ENCODE assay signal across 14 cellular contexts in the genomic region with DNA sequence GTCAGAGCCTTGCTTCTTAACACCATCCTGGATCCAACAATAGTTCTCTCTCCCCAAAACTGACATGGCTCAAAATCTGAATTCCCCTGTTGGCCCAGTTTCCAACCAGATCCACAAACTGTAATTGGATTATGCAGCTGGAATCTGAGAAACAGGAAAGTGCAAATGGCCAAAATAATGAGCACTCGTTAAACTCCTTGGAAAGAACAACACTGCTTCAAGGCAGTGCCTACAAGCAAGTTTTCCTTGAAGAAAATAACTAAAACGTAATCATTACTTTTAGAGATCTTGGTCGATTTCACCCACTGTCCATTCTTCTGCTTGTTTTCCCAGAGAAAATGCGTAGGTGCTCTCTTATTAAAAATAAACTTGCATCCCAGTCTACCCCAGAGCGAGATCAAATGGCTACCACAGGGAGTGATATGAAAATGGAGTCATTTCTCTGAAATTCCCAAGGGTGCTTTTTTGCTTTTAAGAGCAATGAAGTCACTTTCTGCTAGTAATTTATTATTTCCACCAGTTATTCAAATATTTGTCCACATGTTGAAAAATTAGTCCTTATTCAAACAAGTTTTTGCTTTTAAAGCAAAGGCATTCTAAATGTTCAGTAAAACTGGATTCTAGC.
DNase-seq lines count a peak whose midpoint lies in the region; ATAC-seq and TF ChIP-seq lines count a peak whose summit lies in the region.
"Had no signal": no experiment of that assay in that cellular context is flagged by ENCODE, and none has a peak within 500 bp of the region (broad histone marks: within the 10 kb centered on the region; RNA-seq: fewer than 3 reads in every experiment).

No MANE protein-coding gene starts in this region.

- H3K36me3 Mint-ChIP-seq in GM23338 (ENCODE audit: low read depth) = no peaks in the 10 kb centered on the region
- H3K36me3 Mint-ChIP-seq in naive thymus-derived CD4-positive, alpha-beta T cell = no peaks in the 10 kb centered on the region
- H3K36me3 Mint-ChIP-seq: IgD-negative memory B cell had no signal

- no peak overlapping the region for H3K4me2 ChIP-seq in GM23338
- H3K4me2 ChIP-seq: A549 had no signal

- H3K79me2 ChIP-seq in GM23338 (replicated peaks; ENCODE audit: insufficient read depth) = no peaks in the 10 kb centered on the region

- H4K20me1 ChIP-seq in GM23338 (replicated peaks; ENCODE audit: insufficient read depth) = no peaks in the 10 kb centered on the region

- ATAC-seq in GM23338 = no peak
- no peak for ATAC-seq in body of pancreas
- ATAC-seq in thoracic aorta (ENCODE audit: insufficient number of reproducible peaks, low FRiP score, low read depth) = no peak
- no peak for ATAC-seq in HG02571 (IDR thresholded peaks at IDR 0.05; ENCODE audit: unreplicated experiment)
- no peak for ATAC-seq in naive thymus-derived CD4-positive, alpha-beta T cell
- ATAC-seq: A549, HCT116 had no signal

- no peak overlapping the region for H3K4me3 Mint-ChIP-seq in GM23338
- H3K4me3 Mint-ChIP-seq in naive thymus-derived CD4-positive, alpha-beta T cell = no peak overlapping the region
- H3K4me3 Mint-ChIP-seq: IgD-negative memory B cell had no signal

- H3K4me3 ChIP-seq in GM23338 (no peak overlapping the region), body of pancreas (no peak overlapping the region), thoracic aorta (peak overlapping the region; percentile 3)
- no peak overlapping the region for H3K4me3 ChIP-seq in naive thymus-derived CD4-positive, alpha-beta T cell (ENCODE audit: low read length)
- H3K4me3 ChIP-seq: A549 had no signal

- H3K4me1 ChIP-seq in GM23338 (ENCODE audit: insufficient read depth) (no peaks in the 10 kb centered on the region), body of pancreas (peaks cover 45% of the 10 kb centered on the region), thoracic aorta (ENCODE audit: control insufficient read depth in 1 of 2, low read depth in 2 of 2) (peaks cover 4 to 21% of the 10 kb centered on the region in 2 donors)
- no peaks in the 10 kb centered on the region for H3K4me1 ChIP-seq in naive thymus-derived CD4-positive, alpha-beta T cell (ENCODE audit: control insufficient read depth in 2 of 2, insufficient read depth in 2 of 2, low read length in 2 of 2)
- H3K4me1 ChIP-seq: A549, Caco-2 had no signal

- no peak for DNase-seq in GM23338 (ENCODE audit: low spot score)
- no peak for DNase-seq in body of pancreas
- DNase-seq in left kidney (ENCODE audit: low read depth, low spot score) = peak; percentile 22
- no peak for DNase-seq in thoracic aorta (ENCODE audit: low spot score)
- no peak for DNase-seq in SHP77 treated with DMSO at 0.1 percent for 48 hours (lab: John Stamatoyannopoulos, UW)
- no peak for DNase-seq in naive thymus-derived CD4-positive, alpha-beta T cell
- DNase-seq: AML-193, Caco-2, MV-4-11, NCI-H1417 treated with DMSO at 0.1 percent for 48 hours had no signal

- no peaks in the 10 kb centered on the region for H3K9me3 ChIP-seq in body of pancreas
- H3K9me3 ChIP-seq in thoracic aorta = no peaks in the 10 kb centered on the region
- H3K9me3 ChIP-seq in naive thymus-derived CD4-positive, alpha-beta T cell (ENCODE audit: control insufficient read depth in 2 of 3, low read length in 3 of 3) = no peaks in the 10 kb centered on the region
- H3K9me3 ChIP-seq: A549, Caco-2 had no signal

- 0 out of 3 replicates have a peak, but pooled peaks cover 2% of the 10 kb centered on the region for H3K4me1 Mint-ChIP-seq in GM23338
- peaks cover 0 to 2% (median 0%) of the 10 kb centered on the region in 7 donors for H3K4me1 Mint-ChIP-seq in naive thymus-derived CD4-positive, alpha-beta T cell
- H3K4me1 Mint-ChIP-seq: IgD-negative memory B cell had no signal

- no peaks in the 10 kb centered on the region for H3F3A ChIP-seq in GM23338 (replicated peaks; ENCODE audit: low read depth)

- H3K27me3 ChIP-seq in GM23338 (ENCODE audit: insufficient read depth) = no peaks in the 10 kb centered on the region
- H3K27me3 ChIP-seq in body of pancreas = no peaks in the 10 kb centered on the region
- H3K27me3 ChIP-seq in thoracic aorta (replicated peaks; ENCODE audit: insufficient read depth) = no peaks in the 10 kb centered on the region
- no peaks in the 10 kb centered on the region for H3K27me3 ChIP-seq in naive thymus-derived CD4-positive, alpha-beta T cell (ENCODE audit: control insufficient read depth in 2 of 2, insufficient read depth in 2 of 2, low read length in 2 of 2)

- 0 out of 2 replicates have a peak overlapping the region, but pooled peaks have one; percentile 57 for H2AFZ ChIP-seq in GM23338

- H3K27ac Mint-ChIP-seq in GM23338 = no peak overlapping the region
- no peak overlapping the region for H3K27ac Mint-ChIP-seq in naive thymus-derived CD4-positive, alpha-beta T cell
- H3K27ac Mint-ChIP-seq: IgD-negative memory B cell had no signal

- 0 out of 2 replicates have a peak, but pooled peaks cover 4% of the 10 kb centered on the region for H3K9me2 ChIP-seq in GM23338 (ENCODE audit: insufficient read depth)

- WGBS in body of pancreas, 2 donors = 41 to 44% methylated on average over 5 of the region's 5 CpGs

- TF ChIP-seq POLR2A in body of pancreas (IDR thresholded peaks at IDR 0.05) = no peak

- CTCF ChIA-PET in naive thymus-derived CD4-positive, alpha-beta T cell (lab: Charles Lee) = no interaction called here

- H3K27ac ChIP-seq in GM23338 (ENCODE audit: low read depth) (no peak overlapping the region), body of pancreas (peak overlapping the region; percentile 6 to 61 (median 33)), thoracic aorta (peak overlapping the region; percentile 42 to 59)
- H3K27ac ChIP-seq in naive thymus-derived CD4-positive, alpha-beta T cell (ENCODE audit: low read depth, low read length) = no peak overlapping the region
- H3K27ac ChIP-seq: A549 had no signal

- peaks cover 3% of the 10 kb centered on the region for H3K27me3 Mint-ChIP-seq in GM23338 (ENCODE audit: insufficient read depth, low read depth, poor library complexity)
- H3K27me3 Mint-ChIP-seq in naive thymus-derived CD4-positive, alpha-beta T cell = peaks cover 0 to 26% (median 12%) of the 10 kb centered on the region in 5 donors

- POLR2A ChIA-PET in naive thymus-derived CD4-positive, alpha-beta T cell (lab: Charles Lee) = no interaction called here

- H3K36me3 ChIP-seq in GM23338 (ENCODE audit: insufficient read depth) (no peaks in the 10 kb centered on the region), body of pancreas (replicated peaks in 1 of 2; ENCODE audit: insufficient read depth in 1 of 2, low read depth in 2 of 2) (no peaks in the 10 kb centered on the region), thoracic aorta (no peaks in the 10 kb centered on the region)
- H3K36me3 ChIP-seq in naive thymus-derived CD4-positive, alpha-beta T cell (ENCODE audit: control insufficient read depth in 2 of 3, insufficient read depth in 3 of 3, low read length in 3 of 3) = no peaks in the 10 kb centered on the region

- intact Hi-C loops in body of pancreas (cut with DNase I) = no loop called here
- intact Hi-C loops in naive thymus-derived CD4-positive, alpha-beta T cell (cut with micrococcal nuclease) = no loop called here

- H3K9me3 Mint-ChIP-seq in GM23338 = no peaks in the 10 kb centered on the region
- H3K9me3 Mint-ChIP-seq in naive thymus-derived CD4-positive, alpha-beta T cell = peaks cover 0 to 6% (median 2%) of the 10 kb centered on the region in 11 donors
- H3K9me3 Mint-ChIP-seq: IgD-negative memory B cell had no signal

- TF ChIP-seq CTCF in GM23338 (conservative IDR thresholded peaks at IDR 0.05; ENCODE audit: low read depth in 2 of 2) (no peak), body of pancreas (IDR thresholded peaks at IDR 0.05) (no peak), thoracic aorta (IDR thresholded peaks at IDR 0.05) (no peak)

TF ChIP-seq in GM23338, 12 proteins besides CTCF, POLR2A, EP300 and RAD21 (continues in another document):
- no peak for TF ChIP-seq ZNF114 (CRISPR knock-in tag; IDR thresholded peaks at IDR 0.05)
- TF ChIP-seq JUNB (IDR thresholded peaks at IDR 0.05; ENCODE audit: unreplicated experiment) = no peak
- TF ChIP-seq, protein P1, sequence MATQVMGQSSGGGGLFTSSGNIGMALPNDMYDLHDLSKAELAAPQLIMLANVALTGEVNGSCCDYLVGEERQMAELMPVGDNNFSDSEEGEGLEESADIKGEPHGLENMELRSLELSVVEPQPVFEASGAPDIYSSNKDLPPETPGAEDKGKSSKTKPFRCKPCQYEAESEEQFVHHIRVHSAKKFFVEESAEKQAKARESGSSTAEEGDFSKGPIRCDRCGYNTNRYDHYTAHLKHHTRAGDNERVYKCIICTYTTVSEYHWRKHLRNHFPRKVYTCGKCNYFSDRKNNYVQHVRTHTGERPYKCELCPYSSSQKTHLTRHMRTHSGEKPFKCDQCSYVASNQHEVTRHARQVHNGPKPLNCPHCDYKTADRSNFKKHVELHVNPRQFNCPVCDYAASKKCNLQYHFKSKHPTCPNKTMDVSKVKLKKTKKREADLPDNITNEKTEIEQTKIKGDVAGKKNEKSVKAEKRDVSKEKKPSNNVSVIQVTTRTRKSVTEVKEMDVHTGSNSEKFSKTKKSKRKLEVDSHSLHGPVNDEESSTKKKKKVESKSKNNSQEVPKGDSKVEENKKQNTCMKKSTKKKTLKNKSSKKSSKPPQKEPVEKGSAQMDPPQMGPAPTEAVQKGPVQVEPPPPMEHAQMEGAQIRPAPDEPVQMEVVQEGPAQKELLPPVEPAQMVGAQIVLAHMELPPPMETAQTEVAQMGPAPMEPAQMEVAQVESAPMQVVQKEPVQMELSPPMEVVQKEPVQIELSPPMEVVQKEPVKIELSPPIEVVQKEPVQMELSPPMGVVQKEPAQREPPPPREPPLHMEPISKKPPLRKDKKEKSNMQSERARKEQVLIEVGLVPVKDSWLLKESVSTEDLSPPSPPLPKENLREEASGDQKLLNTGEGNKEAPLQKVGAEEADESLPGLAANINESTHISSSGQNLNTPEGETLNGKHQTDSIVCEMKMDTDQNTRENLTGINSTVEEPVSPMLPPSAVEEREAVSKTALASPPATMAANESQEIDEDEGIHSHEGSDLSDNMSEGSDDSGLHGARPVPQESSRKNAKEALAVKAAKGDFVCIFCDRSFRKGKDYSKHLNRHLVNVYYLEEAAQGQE (IDR thresholded peaks at IDR 0.05; ENCODE audit: unreplicated experiment) = no peak
- no peak for TF ChIP-seq EZH2 (IDR thresholded peaks at IDR 0.05; ENCODE audit: low read depth, unreplicated experiment)
- no peak for TF ChIP-seq POLR2AphosphoS5 (IDR thresholded peaks at IDR 0.05; ENCODE audit: low read depth)

Comparison
In these comparisons a context has a peak if more than half of its experiments do, and no peak if none do; other contexts are left out.
1. H3K27ac ChIP-seq: peak in body of pancreas (4 of 4) and thoracic aorta (2 of 2); none in GM23338 (single experiment) and naive thymus-derived CD4-positive, alpha-beta T cell (single experiment).